ENCODE assay signal across 18 cellular contexts in the genomic region with DNA sequence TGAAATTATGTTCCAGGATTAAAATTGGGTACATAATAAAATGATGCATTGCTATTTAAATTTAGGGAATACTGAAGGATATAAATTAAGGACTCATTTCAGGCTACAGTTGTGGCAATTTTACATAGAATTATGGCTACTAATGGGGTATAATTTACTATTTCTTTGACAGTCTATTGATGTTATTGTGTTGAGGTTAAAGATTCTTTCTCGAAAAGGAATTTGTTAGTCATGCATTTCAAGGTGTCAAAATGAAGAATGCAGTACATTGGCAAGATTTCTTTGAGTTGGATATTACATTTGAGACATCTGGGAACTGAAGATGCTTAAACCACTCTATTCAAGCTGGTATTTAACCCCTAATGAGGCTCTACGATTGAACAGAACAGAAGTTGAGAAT. TPM values are rescaled to one million over a fixed set of nuclear protein-coding genes. Genes with fewer than 3 reads are reported as not detected.
"Had no signal": no experiment of that assay in that cellular context is flagged by ENCODE, and none has a peak within 500 bp of the region (broad histone marks: within the 10 kb centered on the region; RNA-seq: fewer than 3 reads in every experiment).

No MANE protein-coding gene starts in this region.

- H3K27ac Mint-ChIP-seq: activated naive CD4-positive, alpha-beta T cell treated with anti-CD3 and anti-CD28 coated beads for 36 hours; activated naive CD8-positive, alpha-beta T cell treated with anti-CD3 and anti-CD28 coated beads, Interleukin-2, amount 50 U/mL, for 24 hours; activated T-helper 2 cell treated with anti-CD3 and anti-CD28 coated beads, Interferon-gamma antibody, Interleukin-2, Interleukin-4, amounts not matched to agents 10 μg/mL and 5 μg/mL and 100 μg/mL, durations not matched to agents 14 hours and 24 hours and 36 hours; T-cell had no signal

- H3K4me1 Mint-ChIP-seq: activated naive CD8-positive, alpha-beta T cell treated with anti-CD3 and anti-CD28 coated beads, Interleukin-2, amount 50 U/mL, for 24 hours; neural crest cell; T-cell had no signal

- H3K9me3 Mint-ChIP-seq: activated naive CD4-positive, alpha-beta T cell treated with anti-CD3 and anti-CD28 coated beads for 36 hours; activated naive CD8-positive, alpha-beta T cell treated with anti-CD3 and anti-CD28 coated beads, Interleukin-2, amount 50 U/mL, for 24 hours; activated T-helper 2 cell treated with anti-CD3 and anti-CD28 coated beads, Interferon-gamma antibody, Interleukin-2, Interleukin-4, amounts not matched to agents 10 μg/mL and 5 μg/mL and 100 μg/mL, durations not matched to agents 14 hours and 24 hours and 36 hours; neural crest cell had no signal

- H3K27me3 ChIP-seq: ovary had no signal

- H3K4me3 Mint-ChIP-seq: activated naive CD4-positive, alpha-beta T cell treated with anti-CD3 and anti-CD28 coated beads for 36 hours; activated naive CD8-positive, alpha-beta T cell treated with anti-CD3 and anti-CD28 coated beads, Interleukin-2, amount 50 U/mL, for 24 hours; neural crest cell; T-cell had no signal

- H3K27ac ChIP-seq: ovary had no signal

- H3K4me3 ChIP-seq: ovary had no signal

- H3K36me3 Mint-ChIP-seq: T-cell had no signal

- FAIRE-seq: colon, endometrium had no signal

- DNase-seq: activated CD4-positive, alpha-beta T cell treated with anti-CD3 and anti-CD28 coated beads, Interleukin-2, amount 50 U/mL, for 4 hours; activated CD4-positive, CD25-positive, alpha-beta regulatory T cell treated with anti-CD3 and anti-CD28 coated beads, Interleukin-2, amount 50 U/mL, for 72 hours; activated naive CD4-positive, alpha-beta T cell treated with anti-CD3 and anti-CD28 coated beads for 36 hours; activated naive CD8-positive, alpha-beta T cell treated with anti-CD3 and anti-CD28 coated beads, Interleukin-2, amount 50 U/mL, for 24 hours; aorta; ovary; stimulated activated CD4-positive, alpha-beta T cell treated with anti-CD3 and anti-CD28 coated beads, Interleukin-12 subunit alpha, Interleukin-12 subunit beta, amount 100 ng/mL, for 4 hours; stimulated activated CD4-positive, alpha-beta T cell treated with anti-CD3 and anti-CD28 coated beads, Interleukin-2, amount 100 ng/mL, for 24 hours; T-cell; T-helper 9 cell had no signal

- H3K36me3 ChIP-seq: ovary had no signal

- H3K9me3 ChIP-seq: ovary had no signal

- ATAC-seq: activated naive CD8-positive, alpha-beta T cell treated with anti-CD3 and anti-CD28 coated beads, Interleukin-2, amount 50 U/mL, for 24 hours; T-cell had no signal

RNA-seq across cellular contexts. Expression of a gene that starts 28.3 kb away (rescaled TPM):
- total RNA-seq: activated naive CD4-positive, alpha-beta T cell treated with anti-CD3 and anti-CD28 coated beads for 36 hours; activated T-helper 2 cell treated with anti-CD3 and anti-CD28 coated beads, Interferon-gamma antibody, Interleukin-2, Interleukin-4, amounts not matched to agents 10 μg/mL and 5 μg/mL and 100 μg/mL, durations not matched to agents 14 hours and 24 hours and 36 hours; aorta; cardiac septum; fibroblast of villous mesenchyme; liver; neural crest cell; T-cell; ureter had no signal
- polyA plus RNA-seq: aorta, liver had no signal
